Comparison of ENCODE assay signal across 35 cellular contexts in the genomic region with DNA sequence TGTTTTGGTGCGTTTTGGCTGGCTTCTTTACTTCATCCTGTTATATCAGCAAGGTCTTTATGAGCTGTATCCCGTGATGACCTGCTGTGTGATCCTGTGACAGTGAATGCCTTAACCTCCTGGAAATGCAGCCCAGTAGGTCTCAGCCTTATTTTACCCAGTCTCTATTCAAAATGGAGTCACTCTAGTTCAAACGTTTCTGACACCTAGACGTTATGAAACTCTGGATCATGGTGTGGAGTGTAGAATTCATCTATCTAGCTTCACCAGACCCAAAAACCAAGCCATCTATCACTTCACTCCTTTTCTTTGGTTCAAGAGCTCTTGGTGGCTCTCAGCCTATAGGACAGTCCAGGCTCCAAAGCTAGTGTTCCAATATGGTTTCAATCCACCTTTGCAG. TPM values are rescaled to one million over a fixed set of nuclear protein-coding genes. Genes with fewer than 3 reads are reported as not detected.
"Had no signal": no experiment of that assay in that cellular context is flagged by ENCODE, and none has a peak within 500 bp of the region (broad histone marks: within the 10 kb centered on the region; RNA-seq: fewer than 3 reads in every experiment).

No MANE protein-coding gene starts in this region.

- H3K4me1 ChIP-seq: adrenal gland, body of pancreas, breast epithelium, colonic mucosa, foreskin keratinocyte, gastrocnemius medialis had no signal

- H3K27ac Mint-ChIP-seq: activated CD4-positive, alpha-beta memory T cell treated with anti-CD3 and anti-CD28 coated beads for 36 hours; activated CD4-positive, alpha-beta T cell treated with anti-CD3 and anti-CD28 coated beads for 36 hours; activated CD4-positive, alpha-beta T cell treated with anti-CD3 and anti-CD28 coated beads, Interleukin-2, amount 10 ng/mL, durations not matched to agents 24 days and 14 days; activated CD8-positive, alpha-beta memory T cell treated with anti-CD3 and anti-CD28 coated beads, Interleukin-2, amount 10 ng/mL, durations not matched to agents 7 days and 5 days; activated CD8-positive, alpha-beta T cell treated with anti-CD3 and anti-CD28 coated beads, Interleukin-2, amount 10 ng/mL, durations not matched to agents 7 days and 5 days; activated naive CD4-positive, alpha-beta T cell treated with anti-CD3 and anti-CD28 coated beads for 36 hours; activated naive CD8-positive, alpha-beta T cell treated with anti-CD3 and anti-CD28 coated beads for 36 hours; activated naive CD8-positive, alpha-beta T cell treated with anti-CD3 and anti-CD28 coated beads, Interleukin-2, amount 50 U/mL, for 24 hours; activated T-helper 1 cell treated with anti-CD3 and anti-CD28 coated beads, Interleukin-12 subunit alpha, Interleukin-12 subunit beta, Interleukin-2, Interleukin-4 antibody, amounts not matched to agents 30 ng/mL and 10 ng/mL and 1 ng/mL, durations not matched to agents 14 hours and 24 hours and 36 hours; activated T-helper 2 cell treated with anti-CD3 and anti-CD28 coated beads, Interferon-gamma antibody, Interleukin-2, Interleukin-4, amounts not matched to agents 10 μg/mL and 5 μg/mL and 100 μg/mL, durations not matched to agents 14 hours and 24 hours and 36 hours had no signal

- H3K36me3 Mint-ChIP-seq: activated CD4-positive, alpha-beta memory T cell treated with anti-CD3 and anti-CD28 coated beads for 36 hours; activated CD8-positive, alpha-beta memory T cell treated with anti-CD3 and anti-CD28 coated beads, Interleukin-2, amount 10 ng/mL, durations not matched to agents 7 days and 5 days; activated naive CD4-positive, alpha-beta T cell treated with anti-CD3 and anti-CD28 coated beads, Interleukin-2, amount 50 U/mL, for 24 hours; activated naive CD8-positive, alpha-beta T cell treated with anti-CD3 and anti-CD28 coated beads for 36 hours had no signal

- DNase-seq: activated CD4-positive, alpha-beta memory T cell treated with anti-CD3 and anti-CD28 coated beads for 36 hours; activated CD4-positive, alpha-beta T cell treated with anti-CD3 and anti-CD28 coated beads for 36 hours; activated CD4-positive, alpha-beta T cell treated with anti-CD3 and anti-CD28 coated beads, Interleukin-2, amount 10 ng/mL, durations not matched to agents 24 days and 14 days; activated CD4-positive, CD25-positive, alpha-beta regulatory T cell; activated CD4-positive, CD25-positive, alpha-beta regulatory T cell treated with anti-CD3 and anti-CD28 coated beads, Interleukin-2, amount 50 U/mL, for 72 hours; activated CD8-positive, alpha-beta memory T cell treated with anti-CD3 and anti-CD28 coated beads, Interleukin-2, amount 10 ng/mL, durations not matched to agents 7 days and 5 days; activated CD8-positive, alpha-beta memory T cell treated with anti-CD3 and anti-CD28 coated beads, Interleukin-2, amount 50 U/mL, for 4 hours; activated CD8-positive, alpha-beta T cell treated with anti-CD3 and anti-CD28 coated beads, Interleukin-2, amount 10 ng/mL, durations not matched to agents 7 days and 5 days; activated effector memory CD4-positive, alpha-beta T cell treated with anti-CD3 and anti-CD28 coated beads, Interleukin-2, amount 50 U/mL, for 16 hours; activated naive CD4-positive, alpha-beta T cell treated with anti-CD3 and anti-CD28 coated beads for 36 hours; activated naive CD8-positive, alpha-beta T cell treated with anti-CD3 and anti-CD28 coated beads for 36 hours; activated naive CD8-positive, alpha-beta T cell treated with anti-CD3 and anti-CD28 coated beads, Interleukin-2, amount 50 U/mL, for 24 hours; activated T-cell treated with anti-CD3 and anti-CD28 coated beads, Interleukin-2, amount 50 U/mL, for 1 hour; activated T-cell treated with anti-CD3 and anti-CD28 coated beads, Interleukin-2, amount 50 U/mL, for 48 hours; adrenal gland; amygdala; aorta; body of pancreas; central memory CD4-positive, alpha-beta T cell; cerebellar nuclear complex; colonic mucosa; effector CD8-positive, alpha-beta T cell; gastrocnemius medialis; heart right ventricle; T-helper 2 cell had no signal

- H3K27ac ChIP-seq: body of pancreas, breast epithelium, cardiac muscle cell, colonic mucosa, foreskin keratinocyte, gastrocnemius medialis had no signal

- H3K9me3 ChIP-seq: adrenal gland, body of pancreas, breast epithelium, colonic mucosa, gastrocnemius medialis, heart right ventricle had no signal

- H3K9me3 Mint-ChIP-seq: activated CD4-positive, alpha-beta memory T cell treated with anti-CD3 and anti-CD28 coated beads for 36 hours; activated CD4-positive, alpha-beta T cell treated with anti-CD3 and anti-CD28 coated beads, Interleukin-2, amount 10 ng/mL, durations not matched to agents 24 days and 14 days; activated naive CD4-positive, alpha-beta T cell treated with anti-CD3 and anti-CD28 coated beads for 36 hours; activated naive CD4-positive, alpha-beta T cell treated with anti-CD3 and anti-CD28 coated beads, Interleukin-2, amount 50 U/mL, for 24 hours; activated naive CD8-positive, alpha-beta T cell treated with anti-CD3 and anti-CD28 coated beads for 36 hours; activated naive CD8-positive, alpha-beta T cell treated with anti-CD3 and anti-CD28 coated beads, Interleukin-2, amount 50 U/mL, for 24 hours; activated T-helper 1 cell treated with anti-CD3 and anti-CD28 coated beads, Interleukin-12 subunit alpha, Interleukin-12 subunit beta, Interleukin-2, Interleukin-4 antibody, amounts not matched to agents 30 ng/mL and 10 ng/mL and 1 ng/mL, durations not matched to agents 14 hours and 24 hours and 36 hours; activated T-helper 2 cell treated with anti-CD3 and anti-CD28 coated beads, Interferon-gamma antibody, Interleukin-2, Interleukin-4, amounts not matched to agents 10 μg/mL and 5 μg/mL and 100 μg/mL, durations not matched to agents 14 hours and 24 hours and 36 hours had no signal

- H3K27me3 ChIP-seq: body of pancreas, breast epithelium, cardiac muscle cell, colonic mucosa, foreskin keratinocyte had no signal

- H3K36me3 ChIP-seq: adrenal gland, breast epithelium, cardiac muscle cell, colonic mucosa, gastrocnemius medialis, heart right ventricle had no signal

- H3K4me3 ChIP-seq: adrenal gland, body of pancreas, breast epithelium, cardiac muscle cell, colonic mucosa, gastrocnemius medialis, heart right ventricle had no signal

- H3K4me3 Mint-ChIP-seq: activated CD4-positive, alpha-beta memory T cell treated with anti-CD3 and anti-CD28 coated beads for 36 hours; activated CD4-positive, alpha-beta T cell treated with anti-CD3 and anti-CD28 coated beads for 36 hours; activated CD4-positive, alpha-beta T cell treated with anti-CD3 and anti-CD28 coated beads, Interleukin-2, amount 10 ng/mL, durations not matched to agents 24 days and 14 days; activated CD8-positive, alpha-beta memory T cell treated with anti-CD3 and anti-CD28 coated beads, Interleukin-2, amount 10 ng/mL, durations not matched to agents 7 days and 5 days; activated CD8-positive, alpha-beta T cell treated with anti-CD3 and anti-CD28 coated beads, Interleukin-2, amount 10 ng/mL, durations not matched to agents 7 days and 5 days; activated naive CD4-positive, alpha-beta T cell treated with anti-CD3 and anti-CD28 coated beads for 36 hours; activated naive CD4-positive, alpha-beta T cell treated with anti-CD3 and anti-CD28 coated beads, Interleukin-2, amount 50 U/mL, for 24 hours; activated naive CD8-positive, alpha-beta T cell treated with anti-CD3 and anti-CD28 coated beads for 36 hours; activated naive CD8-positive, alpha-beta T cell treated with anti-CD3 and anti-CD28 coated beads, Interleukin-2, amount 50 U/mL, for 24 hours; activated T-helper 1 cell treated with anti-CD3 and anti-CD28 coated beads, Interleukin-12 subunit alpha, Interleukin-12 subunit beta, Interleukin-2, Interleukin-4 antibody, amounts not matched to agents 30 ng/mL and 10 ng/mL and 1 ng/mL, durations not matched to agents 14 hours and 24 hours and 36 hours had no signal

- H3K4me1 Mint-ChIP-seq: activated CD4-positive, alpha-beta T cell treated with anti-CD3 and anti-CD28 coated beads for 36 hours; activated CD4-positive, alpha-beta T cell treated with anti-CD3 and anti-CD28 coated beads, Interleukin-2, amount 10 ng/mL, durations not matched to agents 24 days and 14 days; activated CD8-positive, alpha-beta memory T cell treated with anti-CD3 and anti-CD28 coated beads, Interleukin-2, amount 10 ng/mL, durations not matched to agents 7 days and 5 days; activated naive CD4-positive, alpha-beta T cell treated with anti-CD3 and anti-CD28 coated beads, Interleukin-2, amount 50 U/mL, for 24 hours; activated naive CD8-positive, alpha-beta T cell treated with anti-CD3 and anti-CD28 coated beads for 36 hours; activated naive CD8-positive, alpha-beta T cell treated with anti-CD3 and anti-CD28 coated beads, Interleukin-2, amount 50 U/mL, for 24 hours had no signal

RNA-seq across cellular contexts. Expression of gene MRGPRX2, which starts 28.3 kb away (rescaled TPM):
- total RNA-seq: activated CD4-positive, alpha-beta memory T cell treated with anti-CD3 and anti-CD28 coated beads for 36 hours; activated CD4-positive, alpha-beta T cell treated with anti-CD3 and anti-CD28 coated beads for 36 hours; activated CD8-positive, alpha-beta memory T cell treated with anti-CD3 and anti-CD28 coated beads for 36 hours; activated CD8-positive, alpha-beta memory T cell treated with anti-CD3 and anti-CD28 coated beads, Interleukin-2, amount 10 ng/mL, durations not matched to agents 7 days and 5 days; activated CD8-positive, alpha-beta T cell treated with anti-CD3 and anti-CD28 coated beads, Interleukin-2, amount 10 ng/mL, durations not matched to agents 7 days and 5 days; activated naive CD4-positive, alpha-beta T cell treated with anti-CD3 and anti-CD28 coated beads for 36 hours; activated T-helper 2 cell treated with anti-CD3 and anti-CD28 coated beads, Interferon-gamma antibody, Interleukin-2, Interleukin-4, amounts not matched to agents 10 μg/mL and 5 μg/mL and 100 μg/mL, durations not matched to agents 14 hours and 24 hours and 36 hours; adrenal gland; aorta; body of pancreas; cardiac muscle cell; colonic mucosa; dermis microvascular lymphatic vessel endothelial cell; esophagus mucosa; foreskin keratinocyte; gastrocnemius medialis; glomerular endothelial cell had no signal
- polyA plus RNA-seq: adrenal gland, aorta, cardiac muscle cell, foreskin keratinocyte, heart right ventricle had no signal
